Comparison of ENCODE assay signal across 16 cellular contexts in genomic region chr1:183757061-183757460, GRCh38. TPM values are rescaled to one million over a fixed set of nuclear protein-coding genes. Genes with fewer than 3 reads are reported as not detected.
DNase-seq lines count a peak whose midpoint lies in the region; ATAC-seq and TF ChIP-seq lines count a peak whose summit lies in the region.
"Had no signal": no experiment of that assay in that cellular context is flagged by ENCODE, and none has a peak within 500 bp of the region (broad histone marks: within the 10 kb centered on the region; RNA-seq: fewer than 3 reads in every experiment).

No MANE protein-coding gene starts in this region.

- no peaks in the 10 kb centered on the region for H3K4me1 Mint-ChIP-seq in natural killer cell
- no peaks in the 10 kb centered on the region for H3K4me1 Mint-ChIP-seq in activated T-helper 17 cell treated with anti-CD3 and anti-CD28 coated beads, Interleukin-2, amount 50 U/mL, for 72 hours
- H3K4me1 Mint-ChIP-seq: naive B cell had no signal

- H3K27me3 Mint-ChIP-seq in natural killer cell (ENCODE audit: low read depth in 2 of 2): peaks cover 8 to 11% of the 10 kb centered on the region in 2 donors
- peaks cover 6% of the 10 kb centered on the region for H3K27me3 Mint-ChIP-seq in activated T-helper 17 cell treated with anti-CD3 and anti-CD28 coated beads, Interleukin-2, amount 50 U/mL, for 72 hours

- no peaks in the 10 kb centered on the region for H3K27me3 ChIP-seq in H7 (ENCODE audit: control insufficient read depth, insufficient read depth, low read length)
- H3K27me3 ChIP-seq: tibial artery had no signal

- no peaks in the 10 kb centered on the region for H3K36me3 ChIP-seq in H7 (replicated peaks; ENCODE audit: control insufficient read depth, insufficient read depth, low read length)
- H3K36me3 ChIP-seq: tibial artery had no signal

- no peak overlapping the region for H3K27ac Mint-ChIP-seq in natural killer cell
- H3K27ac Mint-ChIP-seq in activated T-helper 17 cell treated with anti-CD3 and anti-CD28 coated beads, Interleukin-2, amount 50 U/mL, for 72 hours: no peak overlapping the region
- H3K27ac Mint-ChIP-seq: naive B cell, WTC11 had no signal

- DNase-seq in 8988T (peak; percentile 14), HPDE6-E6E7 (ENCODE audit: extremely low spot score) (peak; percentile 21), astrocyte of the hippocampus (ENCODE audit: low read depth, low spot score) (peak; percentile 73), hepatic stellate cell (ENCODE audit: low spot score) (peak; percentile 63), H7 (no peak), natural killer cell (no peak)
- DNase-seq: amygdala, DMS153, naive B cell, NCI-H1436 treated with DMSO at 0.1 percent for 48 hours, NCI-H748 treated with DMSO at 0.1 percent for 48 hours, small intestine, tibial artery had no signal

- H3K4me3 ChIP-seq in H7 (ENCODE audit: insufficient read depth, low read depth, low read length): no peak overlapping the region
- H3K4me3 ChIP-seq: tibial artery had no signal

- ATAC-seq in natural killer cell (no peak), GM18907 (IDR thresholded peaks at IDR 0.05; ENCODE audit: unreplicated experiment) (no peak)
- ATAC-seq in activated T-helper 17 cell treated with anti-CD3 and anti-CD28 coated beads, Interleukin-2, amount 50 U/mL, for 72 hours (replicated peaks): no peak
- ATAC-seq: WTC11 had no signal

- no peaks in the 10 kb centered on the region for H3K36me3 Mint-ChIP-seq in natural killer cell
- H3K36me3 Mint-ChIP-seq in activated T-helper 17 cell treated with anti-CD3 and anti-CD28 coated beads, Interleukin-2, amount 50 U/mL, for 72 hours (ENCODE audit: low read depth): no peaks in the 10 kb centered on the region

- TF ChIP-seq CTCF in natural killer cell (IDR thresholded peaks at IDR 0.05): no peak

- intact Hi-C loops in natural killer cell (cut with micrococcal nuclease): no loop called here

- no peak overlapping the region for H3K4me3 Mint-ChIP-seq in natural killer cell
- H3K4me3 Mint-ChIP-seq in activated T-helper 17 cell treated with anti-CD3 and anti-CD28 coated beads, Interleukin-2, amount 50 U/mL, for 72 hours: no peak overlapping the region
- H3K4me3 Mint-ChIP-seq: naive B cell, WTC11 had no signal

- peaks cover 0 to 3% of the 10 kb centered on the region in 2 donors for H3K9me3 Mint-ChIP-seq in natural killer cell
- H3K9me3 Mint-ChIP-seq in activated T-helper 17 cell treated with anti-CD3 and anti-CD28 coated beads, Interleukin-2, amount 50 U/mL, for 72 hours: peaks cover 3% of the 10 kb centered on the region

RNA-seq across cellular contexts. Expression of gene RGL1, which starts 47.9 kb away (rescaled TPM):
- 2.2 and 3.2 TPM in 2 replicates for total RNA-seq in H7 (2014; rRNA removed; shearing (Covaris generic))
- under 1 TPM; 0.16 to 0.52 (median 0.40) TPM for total RNA-seq in natural killer cell
- total RNA-seq in activated T-helper 17 cell treated with anti-CD3 and anti-CD28 coated beads, Interleukin-2, amount 50 U/mL, for 72 hours: 1 to 10 TPM; 1.7 to 2.6 TPM

Comparison
In these comparisons a context has a peak if more than half of its experiments do, and no peak if none do; other contexts are left out.
1. DNase-seq: peak in 8988T (single experiment), HPDE6-E6E7 (single experiment), astrocyte of the hippocampus (single experiment) and hepatic stellate cell (single experiment); none in H7 (single experiment) and natural killer cell (single experiment).